ENCODE assay signal across 7 cellular contexts in genomic region chr7:28686418-28686800, GRCh38.
DNase-seq lines count a peak whose midpoint lies in the region; ATAC-seq, FAIRE-seq and TF ChIP-seq lines count a peak whose summit lies in the region.

No MANE protein-coding gene starts in this region.

- H2AFZ ChIP-seq in astrocyte (ENCODE audit: low read depth, low read length), result peak overlapping the region; percentile 3

- intact Hi-C loops in spleen (cut with DNase I; ENCODE audit: low total_unique reads), result no loop called here
- intact Hi-C loops in naive thymus-derived CD4-positive, alpha-beta T cell (cut with micrococcal nuclease), result no loop called here

- peaks cover 19% of the 10 kb centered on the region for H3K4me1 Mint-ChIP-seq in astrocyte (ENCODE audit: low read depth, unreplicated experiment)
- H3K4me1 Mint-ChIP-seq in naive thymus-derived CD4-positive, alpha-beta T cell, result peaks cover 0 to 8% (median 0%) of the 10 kb centered on the region in 7 donors

- no peak for TF ChIP-seq POLR2A in spleen (IDR thresholded peaks at IDR 0.05)

- H3K9me3 ChIP-seq in astrocyte (ENCODE audit: insufficient read depth, low read depth, low read length), result no peaks in the 10 kb centered on the region
- no peaks in the 10 kb centered on the region for H3K9me3 ChIP-seq in iPS-15b (ENCODE audit: control insufficient read depth, insufficient read depth, low read length)
- H3K9me3 ChIP-seq in spleen, result no peaks in the 10 kb centered on the region
- no peaks in the 10 kb centered on the region for H3K9me3 ChIP-seq in naive thymus-derived CD4-positive, alpha-beta T cell (ENCODE audit: control insufficient read depth in 2 of 3, low read length in 3 of 3)

- POLR2A ChIA-PET in naive thymus-derived CD4-positive, alpha-beta T cell (lab: Charles Lee), result no interaction called here

- H3K36me3 Mint-ChIP-seq in astrocyte (ENCODE audit: low read depth, unreplicated experiment), result peaks cover 4% of the 10 kb centered on the region
- H3K36me3 Mint-ChIP-seq in naive thymus-derived CD4-positive, alpha-beta T cell, result no peaks in the 10 kb centered on the region

- peaks cover 24% of the 10 kb centered on the region for H4K20me1 ChIP-seq in astrocyte (ENCODE audit: insufficient read depth, low read length)

- H3K27me3 Mint-ChIP-seq in astrocyte (ENCODE audit: low read depth, unreplicated experiment), result no peaks in the 10 kb centered on the region
- H3K27me3 Mint-ChIP-seq in naive thymus-derived CD4-positive, alpha-beta T cell, result peaks cover 6 to 49% (median 28%) of the 10 kb centered on the region in 5 donors

- H3K4me3 ChIP-seq in astrocyte (ENCODE audit: insufficient read depth, low read depth, low read length), result peak overlapping the region; percentile 88
- peak overlapping the region; percentile 55 for H3K4me3 ChIP-seq in iPS-15b (ENCODE audit: low read depth, low read length)
- H3K4me3 ChIP-seq in spleen, result peak overlapping the region; percentile 12 to 59 (median 42)
- H3K4me3 ChIP-seq in naive thymus-derived CD4-positive, alpha-beta T cell (ENCODE audit: low read length), result no peak overlapping the region

- DNase-seq in HT-29 (ENCODE audit: low spot score) (peak; percentile 30), astrocyte (ENCODE audit: low read depth) (peak; percentile 83), spleen (no peak)
- DNase-seq in stimulated activated CD4-positive, alpha-beta T cell treated with anti-CD3 and anti-CD28 coated beads, Interleukin-12 subunit alpha, Interleukin-12 subunit beta, amount 100 ng/mL, for 4 hours, result no peak
- no peak for DNase-seq in naive thymus-derived CD4-positive, alpha-beta T cell

- H3K27ac ChIP-seq in astrocyte (ENCODE audit: low read depth, low read length) (peak overlapping the region; percentile 98), spleen (peak overlapping the region; percentile 58 to 95 (median 88))
- no peak overlapping the region for H3K27ac ChIP-seq in naive thymus-derived CD4-positive, alpha-beta T cell (ENCODE audit: low read depth, low read length)

- peak overlapping the region; percentile 99 for H3K9ac ChIP-seq in astrocyte (ENCODE audit: low read length)
- H3K9ac ChIP-seq in iPS-15b (ENCODE audit: low read depth, low read length), result peak overlapping the region; percentile 71

- WGBS in spleen, 5 donors, result 5 to 11% (median 6%) methylated on average over 12 of the region's 12 CpGs

- peak; percentile 17 for FAIRE-seq in astrocyte (lab: Jason Lieb, UNC)

- no peaks in the 10 kb centered on the region for H3K36me3 ChIP-seq in astrocyte (ENCODE audit: insufficient read depth, low read length)
- H3K36me3 ChIP-seq in iPS-15b (ENCODE audit: control insufficient read depth, insufficient read depth, low read length), result no peaks in the 10 kb centered on the region
- peaks cover 0 to 12% (median 0%) of the 10 kb centered on the region in 6 donors for H3K36me3 ChIP-seq in spleen
- no peaks in the 10 kb centered on the region for H3K36me3 ChIP-seq in naive thymus-derived CD4-positive, alpha-beta T cell (ENCODE audit: control insufficient read depth in 2 of 3, insufficient read depth in 3 of 3, low read length in 3 of 3)

- no peak for ATAC-seq in GM19324 (IDR thresholded peaks at IDR 0.05; ENCODE audit: low FRiP score, unreplicated experiment)
- no peak for ATAC-seq in naive thymus-derived CD4-positive, alpha-beta T cell

- TF ChIP-seq CTCF in astrocyte (IDR thresholded peaks at IDR 0.05; ENCODE audit: insufficient read depth, low read depth, low read length) (no peak), spleen (IDR thresholded peaks at IDR 0.05 in 8 of 11, conservative IDR thresholded peaks at IDR 0.05 in 3 of 11) (no peak)

- H3K9me3 Mint-ChIP-seq in astrocyte (ENCODE audit: unreplicated experiment), result no peaks in the 10 kb centered on the region
- no peaks in the 10 kb centered on the region for H3K9me3 Mint-ChIP-seq in naive thymus-derived CD4-positive, alpha-beta T cell

- H3K4me3 Mint-ChIP-seq in astrocyte (ENCODE audit: unreplicated experiment), result no peak overlapping the region
- no peak overlapping the region for H3K4me3 Mint-ChIP-seq in naive thymus-derived CD4-positive, alpha-beta T cell

- CTCF ChIA-PET in naive thymus-derived CD4-positive, alpha-beta T cell (lab: Charles Lee), result interaction anchor here (0.6 kb wide), 1 partner anchor 235 kb away, joined by 3 read pairs; no protein-coding TSS in a partner anchor

- no peak overlapping the region for H3K27ac Mint-ChIP-seq in astrocyte (ENCODE audit: unreplicated experiment)
- H3K27ac Mint-ChIP-seq in naive thymus-derived CD4-positive, alpha-beta T cell, result no peak overlapping the region

- H3K79me2 ChIP-seq in astrocyte (ENCODE audit: insufficient read depth, low read length), result peaks cover 44% of the 10 kb centered on the region

- no peaks in the 10 kb centered on the region for H3K27me3 ChIP-seq in astrocyte (ENCODE audit: insufficient read depth, low read length)
- no peaks in the 10 kb centered on the region for H3K27me3 ChIP-seq in iPS-15b (ENCODE audit: control insufficient read depth, insufficient read depth, low read length)
- H3K27me3 ChIP-seq in spleen (replicated peaks in 1 of 7), result peaks cover 0 to 18% (median 0%) of the 10 kb centered on the region in 7 donors
- no peaks in the 10 kb centered on the region for H3K27me3 ChIP-seq in naive thymus-derived CD4-positive, alpha-beta T cell (ENCODE audit: control insufficient read depth in 2 of 2, insufficient read depth in 2 of 2, low read length in 2 of 2)

- H3K4me1 ChIP-seq in astrocyte (ENCODE audit: insufficient read depth, low read length) (peaks cover 23% of the 10 kb centered on the region), iPS-15b (ENCODE audit: control insufficient read depth, insufficient read depth, low read length) (peaks cover 6% of the 10 kb centered on the region), spleen (peaks cover 2 to 71% (median 38%) of the 10 kb centered on the region in 6 donors)
- H3K4me1 ChIP-seq in naive thymus-derived CD4-positive, alpha-beta T cell (ENCODE audit: control insufficient read depth in 2 of 2, insufficient read depth in 2 of 2, low read length in 2 of 2), result no peaks in the 10 kb centered on the region

- H3K4me2 ChIP-seq in astrocyte (ENCODE audit: low read length), result peak overlapping the region; percentile 96

Comparison
In these comparisons a context has a peak if more than half of its experiments do, and no peak if none do; other contexts are left out.
1. DNase-seq: peak in HT-29 (single experiment) and astrocyte (single experiment); none in spleen (single experiment), stimulated activated CD4-positive, alpha-beta T cell treated with anti-CD3 and anti-CD28 coated beads, Interleukin-12 subunit alpha, Interleukin-12 subunit beta, amount 100 ng/mL, for 4 hours (single experiment) and naive thymus-derived CD4-positive, alpha-beta T cell (0 of 9).